26 cellular contexts compared by ENCODE assay signal in genomic region chr11:30002157-30002556, GRCh38. TPM values are rescaled to one million over a fixed set of nuclear protein-coding genes. Genes with fewer than 3 reads are reported as not detected.
A peak's percentile ranks its signal among the peaks of the same experiment; 100 is the strongest.
DNase-seq lines count a peak whose midpoint lies in the region; ATAC-seq and TF ChIP-seq lines count a peak whose summit lies in the region.
"Had no signal": no experiment of that assay in that cellular context is flagged by ENCODE, and none has a peak within 500 bp of the region (broad histone marks: within the 10 kb centered on the region; RNA-seq: fewer than 3 reads in every experiment).

No MANE protein-coding gene starts in this region.

- H3K4me1 ChIP-seq in BLaER1 (peaks cover 10% of the 10 kb centered on the region), GM23248 (ENCODE audit: insufficient read depth) (no peaks in the 10 kb centered on the region), psoas muscle (no peaks in the 10 kb centered on the region)
- H3K4me1 ChIP-seq: Caco-2 had no signal

- DNase-seq in GM23248 (peak; percentile 13), caudate nucleus (lab: John Stamatoyannopoulos, UW) (peak in 1 of 61 donors; percentile 12), psoas muscle (no peak), DMS 273 treated with DMSO at 0.1 percent for 48 hours (lab: John Stamatoyannopoulos, UW) (no peak)
- DNase-seq: Caco-2; CD8-positive, alpha-beta T cell; DMS79; EL; GDM1; MG63; NCI-H1048; NCI-H1417; NCI-H1694; NCI-H2029 treated with DMSO at 0.1 percent for 48 hours; NCI-H2227 treated with DMSO at 0.1 percent for 48 hours; NCI-H69; SK-N-SH; SW 1271 had no signal

- no peaks in the 10 kb centered on the region for H3K79me2 ChIP-seq in GM23248 (ENCODE audit: insufficient read depth)

- no peaks in the 10 kb centered on the region for H3K27me3 Mint-ChIP-seq in stimulated activated memory B cell treated with anti-CD40 and anti-IgM and Interleukin-4, amounts not matched to agents 10 μg/mL and 1 μg/mL and 100 μg/mL, for 72 hours

- no peaks in the 10 kb centered on the region for H3K36me3 Mint-ChIP-seq in stimulated activated memory B cell treated with anti-CD40 and anti-IgM and Interleukin-4, amounts not matched to agents 10 μg/mL and 1 μg/mL and 100 μg/mL, for 72 hours
- H3K36me3 Mint-ChIP-seq: CD8-positive, alpha-beta T cell had no signal

- no peaks in the 10 kb centered on the region for H3K4me1 Mint-ChIP-seq in stimulated activated memory B cell treated with anti-CD40 and anti-IgM and Interleukin-4, amounts not matched to agents 10 μg/mL and 1 μg/mL and 100 μg/mL, for 72 hours

- in situ Hi-C loops in GM23248 (cut with MboI) = no loop called here

- no peaks in the 10 kb centered on the region for H3K9me2 ChIP-seq in GM23248 (ENCODE audit: insufficient read depth)
- H3K9me2 ChIP-seq: SK-N-SH had no signal

- H3K4me3 Mint-ChIP-seq in stimulated activated memory B cell treated with anti-CD40 and anti-IgM and Interleukin-4, amounts not matched to agents 10 μg/mL and 1 μg/mL and 100 μg/mL, for 72 hours = no peak overlapping the region
- H3K4me3 Mint-ChIP-seq: CD8-positive, alpha-beta T cell had no signal

- H4K20me1 ChIP-seq in BLaER1 = no peaks in the 10 kb centered on the region
- H4K20me1 ChIP-seq in GM23248 (ENCODE audit: insufficient read depth) = no peaks in the 10 kb centered on the region

- WGBS in GM23248 (ENCODE audit: low coverage in 1 of 2, low lambda C conversion rate in 2 of 2, missing lambda C conversion rate in 2 of 2), 2 experiments = 21 to 26% methylated on average over 2 of the region's 2 CpGs
- WGBS in psoas muscle, 3 donors = 35 to 45% (median 44%) methylated on average over 2 of the region's 2 CpGs

- H3K9ac ChIP-seq in BLaER1 (no peak overlapping the region), GM23248 (no peak overlapping the region)
- H3K9ac ChIP-seq: SK-N-SH had no signal

- H3K27ac Mint-ChIP-seq in stimulated activated memory B cell treated with anti-CD40 and anti-IgM and Interleukin-4, amounts not matched to agents 10 μg/mL and 1 μg/mL and 100 μg/mL, for 72 hours = no peak overlapping the region
- H3K27ac Mint-ChIP-seq: CD8-positive, alpha-beta T cell had no signal

- H3K36me3 ChIP-seq in BLaER1 (no peaks in the 10 kb centered on the region), GM23248 (ENCODE audit: low read depth) (no peaks in the 10 kb centered on the region), psoas muscle (ENCODE audit: insufficient read depth in 1 of 2, low read depth in 1 of 2) (no peaks in the 10 kb centered on the region)
- H3K36me3 ChIP-seq: MG63 had no signal

- H3K4me2 ChIP-seq in BLaER1 (0 out of 2 replicates have a peak overlapping the region, but pooled peaks have one; percentile 47), GM23248 (ENCODE audit: unreplicated experiment) (no peak overlapping the region)
- H3K4me2 ChIP-seq: SK-N-SH had no signal

- no peak overlapping the region for H2AFZ ChIP-seq in GM23248

- no peak overlapping the region for H3K4me3 ChIP-seq in BLaER1
- no peak overlapping the region for H3K4me3 ChIP-seq in GM23248
- H3K4me3 ChIP-seq in psoas muscle = no peak overlapping the region
- H3K4me3 ChIP-seq: GM12878, MG63 had no signal

- no peaks in the 10 kb centered on the region for H3K9me3 Mint-ChIP-seq in stimulated activated memory B cell treated with anti-CD40 and anti-IgM and Interleukin-4, amounts not matched to agents 10 μg/mL and 1 μg/mL and 100 μg/mL, for 72 hours
- H3K9me3 Mint-ChIP-seq: CD8-positive, alpha-beta T cell had no signal

- TF ChIP-seq CTCF in psoas muscle (IDR thresholded peaks at IDR 0.05) = no peak

- intact Hi-C loops in psoas muscle (cut with DNase I) = no loop called here

- H3K27ac ChIP-seq in BLaER1 (no peak overlapping the region), GM23248 (no peak overlapping the region), caudate nucleus (ENCODE audit: low read depth, low read length) (peak overlapping the region; percentile 44), psoas muscle (no peak overlapping the region)
- H3K27ac ChIP-seq: C4-2B had no signal

- no peaks in the 10 kb centered on the region for H3K9me3 ChIP-seq in BLaER1
- H3K9me3 ChIP-seq in GM23248 (ENCODE audit: low read depth) = no peaks in the 10 kb centered on the region
- no peaks in the 10 kb centered on the region for H3K9me3 ChIP-seq in psoas muscle
- H3K9me3 ChIP-seq: Caco-2, MG63, SK-N-SH had no signal

- H3K27me3 ChIP-seq in BLaER1 (no peaks in the 10 kb centered on the region), GM23248 (replicated peaks; ENCODE audit: insufficient read depth) (no peaks in the 10 kb centered on the region), psoas muscle (ENCODE audit: insufficient read depth in 3 of 3, low read length in 2 of 3) (no peaks in the 10 kb centered on the region)
- H3K27me3 ChIP-seq: MG63 had no signal

- no peaks in the 10 kb centered on the region for H3F3A ChIP-seq in GM23248 (ENCODE audit: insufficient read depth)

- peak in 3 of 4 donors; percentile 57 to 69 (median 69) for ATAC-seq in psoas muscle
- no peak for ATAC-seq in stimulated activated memory B cell treated with anti-CD40 and anti-IgM and Interleukin-4, amounts not matched to agents 10 μg/mL and 1 μg/mL and 100 μg/mL, for 72 hours
- no peak for ATAC-seq in GM21717 (IDR thresholded peaks at IDR 0.05; ENCODE audit: unreplicated experiment)
- ATAC-seq: CD8-positive, alpha-beta T cell; GM12878 had no signal

RNA-seq across cellular contexts. Expression of gene KCNA4, which starts 14.7 kb away (rescaled TPM):
- 0.43 TPM in 1 of 2 replicates, not detected in the other for total RNA-seq in GM23248 (2014; rRNA removed; shearing (Covaris generic))
- polyA plus RNA-seq in GM23248 (2016; fragmentation: Nextera tagmentation; extraction: Ambion mirVana) (0.09 TPM in 1 of 2 replicates, not detected in the other), psoas muscle (not detected)
- not detected for total RNA-seq in psoas muscle
- total RNA-seq: A673; Caco-2; CD8-positive, alpha-beta T cell; GM12878; LHCN-M2; NCI-H460 had no signal
- polyA plus RNA-seq: GM12878, SK-N-SH had no signal

Comparison
In these comparisons a context has a peak if more than half of its experiments do, and no peak if none do; other contexts are left out.
1. ATAC-seq: peak in psoas muscle (3 of 4); none in stimulated activated memory B cell treated with anti-CD40 and anti-IgM and Interleukin-4, amounts not matched to agents 10 μg/mL and 1 μg/mL and 100 μg/mL, for 72 hours (single experiment) and GM21717 (single experiment).